In genomic region chr15:95329362-95329761, GRCh38 we compare ENCODE assay signal across 18 cellular contexts.
"Had no signal": no experiment of that assay in that cellular context is flagged by ENCODE, and none has a peak within 500 bp of the region (broad histone marks: within the 10 kb centered on the region; RNA-seq: fewer than 3 reads in every experiment).

No MANE protein-coding gene starts in this region.

- ATAC-seq: activated naive CD8-positive, alpha-beta T cell treated with anti-CD3 and anti-CD28 coated beads, Interleukin-2, amount 50 U/mL, for 24 hours; T-cell had no signal

- H3K27ac ChIP-seq: cardiac muscle cell, SK-N-MC, WERI-Rb-1 had no signal

- H3K4me3 ChIP-seq: cardiac muscle cell, lung, SK-N-MC, stomach had no signal

- H3K9me3 ChIP-seq: stomach had no signal

- DNase-seq: activated CD4-positive, alpha-beta T cell treated with anti-CD3 and anti-CD28 coated beads for 4 hours; activated naive CD4-positive, alpha-beta T cell; activated naive CD8-positive, alpha-beta T cell treated with anti-CD3 and anti-CD28 coated beads, Interleukin-2, amount 50 U/mL, for 24 hours; cortex of kidney; erythroblast; foreskin fibroblast; naive B cell; RPMI8226; stimulated activated CD4-positive, alpha-beta T cell treated with anti-CD3 and anti-CD28 coated beads, Interleukin-15, amount 100 ng/mL, for 24 hours; stimulated activated CD4-positive, alpha-beta T cell treated with anti-CD3 and anti-CD28 coated beads, Interleukin-4, amount 100 ng/mL, for 24 hours; stomach; T-cell; T1000; trophoblast cell; WERI-Rb-1 had no signal

- H3K36me3 ChIP-seq: cardiac muscle cell, stomach, WERI-Rb-1 had no signal
